ENCODE assay signal across 17 cellular contexts in genomic region chr10:116766241-116767198, GRCh38. TPM values are rescaled to one million over a fixed set of nuclear protein-coding genes. Genes with fewer than 3 reads are reported as not detected.
A peak's percentile ranks its signal among the peaks of the same experiment; 100 is the strongest.
DNase-seq lines count a peak whose midpoint lies in the region; ATAC-seq and TF ChIP-seq lines count a peak whose summit lies in the region.
"Had no signal": no experiment of that assay in that cellular context is flagged by ENCODE, and none has a peak within 500 bp of the region (broad histone marks: within the 10 kb centered on the region; RNA-seq: fewer than 3 reads in every experiment).

No MANE protein-coding gene starts in this region.

- intact Hi-C loops in sigmoid colon (cut with DNase I): loop anchor here (5.0 kb wide), 1 partner anchor 34 kb away; no protein-coding TSS in a partner anchor

- H3K4me3 ChIP-seq in GM23338: no peak overlapping the region
- no peak overlapping the region for H3K4me3 ChIP-seq in kidney epithelial cell (ENCODE audit: low read depth, low read length)
- no peak overlapping the region for H3K4me3 ChIP-seq in sigmoid colon
- H3K4me3 ChIP-seq: ascending aorta, K562, SK-N-MC had no signal

- no peaks in the 10 kb centered on the region for H3K79me2 ChIP-seq in GM23338 (replicated peaks; ENCODE audit: insufficient read depth)

- DNase-seq in GM23338 (ENCODE audit: low spot score): peak; percentile 28
- peak; percentile 46 for DNase-seq in SK-N-DZ (ENCODE audit: low spot score)
- no peak for DNase-seq in kidney epithelial cell (ENCODE audit: low read depth)
- peak; percentile 60 for DNase-seq in sigmoid colon
- no peak for DNase-seq in putamen (ENCODE audit: low spot score)
- DNase-seq: activated gamma-delta T cell treated with Interleukin-2 at 50 U/mL for 16 hours, DMS153, NCI-H526 treated with DMSO at 0.1 percent for 48 hours had no signal

- H2AFZ ChIP-seq in GM23338: no peak overlapping the region

- TF ChIP-seq CTCF in GM23338 (conservative IDR thresholded peaks at IDR 0.05; ENCODE audit: low read depth in 2 of 2) (peak; percentile 20 to 21; a peak in 3 of 4 replicates), kidney epithelial cell (IDR thresholded peaks at IDR 0.05; ENCODE audit: insufficient read depth, low read length, poor library complexity, severe bottlenecking) (peak; percentile 52), sigmoid colon (IDR thresholded peaks at IDR 0.05) (no peak)

- no peaks in the 10 kb centered on the region for H3K9me3 ChIP-seq in sigmoid colon
- H3K9me3 ChIP-seq: ascending aorta, neutrophil had no signal

- no peak overlapping the region for H3K4me3 Mint-ChIP-seq in GM23338
- H3K4me3 Mint-ChIP-seq: activated CD4-positive, alpha-beta T cell treated with anti-CD3 and anti-CD28 coated beads, Interleukin-2, amount 10 ng/mL, durations not matched to agents 24 days and 14 days; memory B cell had no signal

- no peak for TF ChIP-seq EP300 in sigmoid colon (IDR thresholded peaks at IDR 0.05)

- no peaks in the 10 kb centered on the region for H3K4me1 ChIP-seq in GM23338 (ENCODE audit: insufficient read depth)
- H3K4me1 ChIP-seq in sigmoid colon: no peaks in the 10 kb centered on the region
- H3K4me1 ChIP-seq: ascending aorta had no signal

- H3K27ac Mint-ChIP-seq in GM23338: no peak overlapping the region
- H3K27ac Mint-ChIP-seq: activated CD4-positive, alpha-beta T cell treated with anti-CD3 and anti-CD28 coated beads, Interleukin-2, amount 10 ng/mL, durations not matched to agents 24 days and 14 days; memory B cell had no signal

- H3K27me3 Mint-ChIP-seq in GM23338 (ENCODE audit: insufficient read depth, low read depth, poor library complexity): peaks cover 9% of the 10 kb centered on the region

- no peaks in the 10 kb centered on the region; the same call in 2 of the 3 replicates for H3K4me1 Mint-ChIP-seq in GM23338
- H3K4me1 Mint-ChIP-seq: activated CD4-positive, alpha-beta T cell treated with anti-CD3 and anti-CD28 coated beads, Interleukin-2, amount 10 ng/mL, durations not matched to agents 24 days and 14 days; memory B cell had no signal

- H3K9me2 ChIP-seq in GM23338 (ENCODE audit: insufficient read depth): 0 out of 2 replicates have a peak, but pooled peaks cover 3% of the 10 kb centered on the region

- H3K36me3 Mint-ChIP-seq in GM23338 (ENCODE audit: low read depth): peaks cover 3% of the 10 kb centered on the region; the same call in 1 of the 3 replicates
- H3K36me3 Mint-ChIP-seq: memory B cell had no signal

- H3K36me3 ChIP-seq in GM23338 (ENCODE audit: insufficient read depth) (no peaks in the 10 kb centered on the region; the same call in 1 of the 2 replicates), kidney epithelial cell (ENCODE audit: control insufficient read depth, insufficient read depth, low read length) (no peaks in the 10 kb centered on the region), sigmoid colon (no peaks in the 10 kb centered on the region)
- H3K36me3 ChIP-seq: ascending aorta, neutrophil had no signal

- no peaks in the 10 kb centered on the region for H3F3A ChIP-seq in GM23338 (replicated peaks; ENCODE audit: low read depth)

- H4K20me1 ChIP-seq in GM23338 (replicated peaks; ENCODE audit: insufficient read depth): no peaks in the 10 kb centered on the region

- ATAC-seq in GM23338 (peak; percentile 52), HG03432 (IDR thresholded peaks at IDR 0.05; ENCODE audit: unreplicated experiment) (no peak), GM19455 (IDR thresholded peaks at IDR 0.05; ENCODE audit: unreplicated experiment) (no peak)

- TF ChIP-seq POLR2A in sigmoid colon (IDR thresholded peaks at IDR 0.05): no peak

- H3K27ac ChIP-seq in GM23338 (ENCODE audit: low read depth): no peak overlapping the region
- no peak overlapping the region for H3K27ac ChIP-seq in sigmoid colon
- H3K27ac ChIP-seq: ascending aorta, epithelial cell of prostate, neutrophil, SK-N-MC had no signal

- no peaks in the 10 kb centered on the region for H3K27me3 ChIP-seq in GM23338 (ENCODE audit: insufficient read depth)
- no peaks in the 10 kb centered on the region for H3K27me3 ChIP-seq in kidney epithelial cell (ENCODE audit: control insufficient read depth, insufficient read depth, low read length)
- H3K27me3 ChIP-seq in sigmoid colon: no peaks in the 10 kb centered on the region
- H3K27me3 ChIP-seq: ascending aorta had no signal

- H3K4me2 ChIP-seq in GM23338: no peak overlapping the region

- WGBS in sigmoid colon, 2 donors: 19 to 42% methylated on average over 14 of the region's 14 CpGs

- peaks cover 6% of the 10 kb centered on the region; the same call in 2 of the 3 replicates for H3K9me3 Mint-ChIP-seq in GM23338
- H3K9me3 Mint-ChIP-seq: activated CD4-positive, alpha-beta T cell treated with anti-CD3 and anti-CD28 coated beads, Interleukin-2, amount 10 ng/mL, durations not matched to agents 24 days and 14 days had no signal

TF ChIP-seq in GM23338, 12 proteins besides CTCF, POLR2A, EP300 and RAD21:
- TF ChIP-seq CREB1 (CRISPR knock-in tag; IDR thresholded peaks at IDR 0.05; ENCODE audit: low read depth) (no peak), ZNF331 (CRISPR knock-in tag; IDR thresholded peaks at IDR 0.05; ENCODE audit: low read depth) (no peak), ZNF114 (CRISPR knock-in tag; IDR thresholded peaks at IDR 0.05) (no peak)

RNA-seq across cellular contexts. Expression of gene HSPA12A, which starts 24.2 kb away (rescaled TPM):
- 5.2 and 6.3 TPM in 2 replicates for total RNA-seq in GM23338 (2014; rRNA removed; shearing (Covaris generic))
- polyA plus RNA-seq in GM23338 (2016; fragmentation: Nextera tagmentation; extraction: Ambion mirVana) (4.4 and 5.6 TPM in 2 replicates), sigmoid colon (1 to 10 TPM; 1.4 to 3.6 (median 3.0) TPM)
- polyA plus RNA-seq in SK-N-DZ (2014; cell fraction: cytosol; rRNA removed): 11.8 and 12.6 TPM in 2 replicates
- polyA plus RNA-seq in SK-N-DZ (2014; cell fraction: nucleus; rRNA removed): 16.6 and 25.9 TPM in 2 replicates
- total RNA-seq in kidney epithelial cell (11.4 and 13.7 TPM in 2 replicates), sigmoid colon (10 to 100 TPM; 12.3 to 17.4 (median 15.4) TPM)
- total RNA-seq: activated CD4-positive, alpha-beta T cell treated with anti-CD3 and anti-CD28 coated beads, Interleukin-2, amount 10 ng/mL, durations not matched to agents 24 days and 14 days had no signal

Comparison
In these comparisons a context has a peak if more than half of its experiments do, and no peak if none do; other contexts are left out.
1. DNase-seq: peak in GM23338 (single experiment), SK-N-DZ (single experiment) and sigmoid colon (single experiment); none in kidney epithelial cell (single experiment) and putamen (single experiment).
2. CTCF ChIP-seq: peak in GM23338 (2 of 2) and kidney epithelial cell (single experiment); none in sigmoid colon (0 of 4).